In the genomic region with DNA sequence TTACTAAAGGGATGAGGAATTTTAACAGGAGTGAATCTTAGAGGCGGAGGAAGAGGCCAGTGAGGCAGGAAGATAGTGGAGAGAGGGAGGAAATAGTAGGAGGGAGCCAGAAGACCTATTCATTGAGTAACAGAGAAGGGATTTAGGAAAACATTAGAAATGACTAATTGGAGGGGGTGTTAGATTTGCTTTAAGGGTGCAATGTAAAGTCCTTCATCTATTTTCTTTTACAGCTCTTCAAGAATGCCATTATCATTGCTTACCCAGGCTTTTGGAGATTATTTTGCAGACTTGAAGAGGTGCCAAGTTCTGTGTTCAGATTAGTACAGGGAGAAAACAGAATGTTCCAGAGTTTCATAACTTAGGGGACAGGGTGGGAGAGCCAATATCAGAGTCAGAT, we compare ENCODE assay signal across 25 cellular contexts. TPM values are rescaled to one million over a fixed set of nuclear protein-coding genes. Genes with fewer than 3 reads are reported as not detected.
DNase-seq lines count a peak whose midpoint lies in the region; ATAC-seq and TF ChIP-seq lines count a peak whose summit lies in the region.
"Had no signal": no experiment of that assay in that cellular context is flagged by ENCODE, and none has a peak within 500 bp of the region (broad histone marks: within the 10 kb centered on the region; RNA-seq: fewer than 3 reads in every experiment).

No MANE protein-coding gene starts in this region.

- H3K4me3 Mint-ChIP-seq in MCF 10A (ENCODE audit: unreplicated experiment): no peak overlapping the region
- H3K4me3 Mint-ChIP-seq: CD4-positive, alpha-beta memory T cell had no signal

- no peaks in the 10 kb centered on the region for H3K27me3 Mint-ChIP-seq in MCF 10A (ENCODE audit: insufficient read depth, unreplicated experiment)

- CTCF ChIA-PET in MCF 10A (lab: Yijun Ruan, JAX): interaction anchor here (0.6 to 1.7 kb wide), 3 partner anchors 244 to 312 kb away, joined by 3 to 5 read pairs (median 4); no protein-coding TSS in a partner anchor
- CTCF ChIA-PET in mammary epithelial cell (lab: Charles Lee; ENCODE audit: low non-redundant PET): no interaction called here

- ATAC-seq in HG02642 (IDR thresholded peaks at IDR 0.05; ENCODE audit: poor library complexity, unreplicated experiment): no peak
- ATAC-seq: HepG2, Panc1 had no signal

- H4K20me1 ChIP-seq in mammary epithelial cell (ENCODE audit: insufficient read depth, low read length): no peaks in the 10 kb centered on the region

- dilution Hi-C loops in mammary epithelial cell (cut with HindIII; ENCODE audit: low sequenced_read_pairs): no loop called here

- POLR2A ChIA-PET in MCF 10A (lab: Yijun Ruan, JAX): interaction anchor here (0.7 to 2.6 kb wide), 4 partner anchors 10 to 408 kb away, joined by 3 to 10 read pairs (median 4); no protein-coding TSS in a partner anchor

- H3K27me3 ChIP-seq in breast epithelium (no peaks in the 10 kb centered on the region), mammary epithelial cell (ENCODE audit: insufficient read depth, low read length) (no peaks in the 10 kb centered on the region), esophagus squamous epithelium (no peaks in the 10 kb centered on the region)

- H3K79me2 ChIP-seq in mammary epithelial cell (ENCODE audit: insufficient read depth, low read length): no peaks in the 10 kb centered on the region

- H3K9me3 Mint-ChIP-seq in MCF 10A (ENCODE audit: unreplicated experiment): no peaks in the 10 kb centered on the region

- H3K4me3 ChIP-seq in breast epithelium (no peak overlapping the region), mammary epithelial cell (replicated peaks in 1 of 3; ENCODE audit: insufficient read depth in 1 of 3, low read depth in 2 of 3, low read length in 3 of 3) (no peak overlapping the region), esophagus squamous epithelium (no peak overlapping the region)

- H2AFZ ChIP-seq in mammary epithelial cell (ENCODE audit: low read depth, low read length): no peak overlapping the region

- peaks cover 52% of the 10 kb centered on the region for H3K4me1 Mint-ChIP-seq in MCF 10A (ENCODE audit: insufficient read depth, unreplicated experiment)
- H3K4me1 Mint-ChIP-seq: CD4-positive, alpha-beta memory T cell had no signal

- H3K9me3 ChIP-seq in breast epithelium: no peaks in the 10 kb centered on the region
- H3K9me3 ChIP-seq in mammary epithelial cell (replicated peaks; ENCODE audit: insufficient read depth, low read length): no peaks in the 10 kb centered on the region
- no peaks in the 10 kb centered on the region for H3K9me3 ChIP-seq in esophagus squamous epithelium
- H3K9me3 ChIP-seq: SK-N-SH had no signal

- intact Hi-C loops in MCF 10A (cut with micrococcal nuclease) (no loop called here), breast epithelium (cut with DNase I; ENCODE audit: low total_unique reads) (no loop called here), mammary epithelial cell (cut with micrococcal nuclease) (no loop called here), esophagus squamous epithelium (cut with DNase I) (no loop called here)

- H3K9ac ChIP-seq in mammary epithelial cell (ENCODE audit: insufficient read depth, low read length): no peak overlapping the region
- H3K9ac ChIP-seq: SK-N-SH had no signal

- DNase-seq in MCF 10A (ENCODE audit: unreplicated experiment) (peak; percentile 90), breast epithelium (ENCODE audit: low spot score in 2 of 2) (no peak), mammary epithelial cell (no peak), iris pigment epithelial cell (ENCODE audit: low read depth) (peak; percentile 58), esophagus squamous epithelium (lab: John Stamatoyannopoulos, UW) (no peak), retina (no peak), DMS153 (lab: John Stamatoyannopoulos, UW) (no peak)
- DNase-seq: Calu3; CD4-positive, alpha-beta memory T cell; DMS79; KG1; NCI-H1092; NCI-H146; NCI-H2081 treated with DMSO at 0.1 percent for 48 hours; NCI-H510A treated with DMSO at 0.1 percent for 48 hours; NCI-H82; SHP77; SK-N-SH had no signal

- in situ Hi-C loops in mammary epithelial cell (cut with MboI; ENCODE audit: low sequenced_read_pairs in 2 of 2): no loop called here

- TF ChIP-seq POLR2A in breast epithelium (IDR thresholded peaks at IDR 0.05): no peak
- TF ChIP-seq POLR2A in esophagus squamous epithelium (IDR thresholded peaks at IDR 0.05): no peak

- no peaks in the 10 kb centered on the region for H3K4me1 ChIP-seq in breast epithelium
- peaks cover 21% of the 10 kb centered on the region for H3K4me1 ChIP-seq in mammary epithelial cell (ENCODE audit: insufficient read depth, low read length)
- no peaks in the 10 kb centered on the region for H3K4me1 ChIP-seq in esophagus squamous epithelium

- no peak for TF ChIP-seq CTCF in MCF 10A (IDR thresholded peaks at IDR 0.05; ENCODE audit: unreplicated experiment)
- no peak for TF ChIP-seq CTCF in breast epithelium (IDR thresholded peaks at IDR 0.05)
- TF ChIP-seq CTCF in mammary epithelial cell (conservative IDR thresholded peaks at IDR 0.05 in 1 of 2, IDR thresholded peaks at IDR 0.05 in 1 of 2; ENCODE audit: extremely low read depth in 1 of 2, insufficient read depth in 1 of 2, low read depth in 1 of 2, low read length in 2 of 2): no peak
- no peak for TF ChIP-seq CTCF in esophagus squamous epithelium (IDR thresholded peaks at IDR 0.05)

- 89% methylated on average over 1 of the region's 1 CpG for WGBS in mammary epithelial cell (ENCODE audit: low coverage, missing lambda C conversion rate)
- 58 to 65% methylated on average over 1 of the region's 1 CpG for WGBS in esophagus squamous epithelium, 2 donors

- peaks cover 7% of the 10 kb centered on the region for H3K36me3 Mint-ChIP-seq in MCF 10A (ENCODE audit: insufficient read depth, unreplicated experiment)
- H3K36me3 Mint-ChIP-seq: CD4-positive, alpha-beta memory T cell had no signal

- H3K27ac ChIP-seq in breast epithelium (no peak overlapping the region), mammary epithelial cell (ENCODE audit: insufficient read depth, low read depth, low read length) (no peak overlapping the region), esophagus squamous epithelium (no peak overlapping the region)
- H3K27ac ChIP-seq: 22Rv1 had no signal

- peak overlapping the region; percentile 35 for H3K4me2 ChIP-seq in mammary epithelial cell (ENCODE audit: insufficient read depth, low read depth, low read length)
- H3K4me2 ChIP-seq: SK-N-SH had no signal

- H3K27ac Mint-ChIP-seq in MCF 10A (ENCODE audit: low read depth, unreplicated experiment): peak overlapping the region; percentile 89
- H3K27ac Mint-ChIP-seq: CD4-positive, alpha-beta memory T cell had no signal

- H3K36me3 ChIP-seq in breast epithelium: no peaks in the 10 kb centered on the region
- H3K36me3 ChIP-seq in mammary epithelial cell (ENCODE audit: insufficient read depth, low read length): no peaks in the 10 kb centered on the region
- no peaks in the 10 kb centered on the region for H3K36me3 ChIP-seq in esophagus squamous epithelium

- BruUV-seq in MCF 10A (replicated peaks; lab: Mats Ljungman, UMichigan): no TSS peak
- no TSS peak for BruUV-seq in mammary epithelial cell (replicated peaks; lab: Mats Ljungman, UMichigan)

RNA-seq across cellular contexts. Expression of a gene that starts 33.8 kb away (rescaled TPM):
- not detected in 2 replicates for total RNA-seq in MCF 10A (2022)
- not detected for total RNA-seq in breast epithelium
- total RNA-seq in mammary epithelial cell: not detected
- not detected for polyA plus RNA-seq in mammary epithelial cell
- polyA minus RNA-seq in mammary epithelial cell: not detected
- total RNA-seq in esophagus squamous epithelium: not detected
- total RNA-seq: Calu3; CD4-positive, alpha-beta memory T cell; G401; HepG2; M059J had no signal
- polyA plus RNA-seq: BJ; CD4-positive, alpha-beta memory T cell; HepG2; SK-N-SH had no signal

RNA-seq across cellular contexts. Expression of a gene that starts 41.3 kb away (rescaled TPM):
- not detected in 2 replicates for total RNA-seq in MCF 10A (2022)
- total RNA-seq in breast epithelium: not detected
- total RNA-seq in mammary epithelial cell: not detected
- polyA plus RNA-seq in mammary epithelial cell: not detected
- polyA minus RNA-seq in mammary epithelial cell: not detected
- not detected for total RNA-seq in esophagus squamous epithelium
- total RNA-seq: Calu3; CD4-positive, alpha-beta memory T cell; G401; HepG2; M059J had no signal
- polyA plus RNA-seq: BJ; CD4-positive, alpha-beta memory T cell; HepG2; SK-N-SH had no signal

Comparison
In these comparisons a context has a peak if more than half of its experiments do, and no peak if none do; other contexts are left out.
1. DNase-seq: peak in MCF 10A (single experiment) and iris pigment epithelial cell (single experiment); none in breast epithelium (0 of 2), mammary epithelial cell (single experiment), esophagus squamous epithelium (single experiment), retina (single experiment) and DMS153 (single experiment).